ENCODE assay signal across 8 cellular contexts in genomic region chr18:74598350-74599001, GRCh38. TPM values are rescaled to one million over a fixed set of nuclear protein-coding genes. Genes with fewer than 3 reads are reported as not detected.
DNase-seq lines count a peak whose midpoint lies in the region; ATAC-seq lines count a peak whose summit lies in the region.

No MANE protein-coding gene starts in this region.

- ATAC-seq in GM18499 (IDR thresholded peaks at IDR 0.05; ENCODE audit: insufficient read depth, unreplicated experiment), result peak; percentile 48
- peak; percentile 52 for ATAC-seq in HG02938 (IDR thresholded peaks at IDR 0.05; ENCODE audit: unreplicated experiment)

- peak overlapping the region; percentile 99 for H3K27ac Mint-ChIP-seq in activated CD4-positive, alpha-beta T cell treated with anti-CD3 and anti-CD28 coated beads, Interleukin-2, amount 10 ng/mL, durations not matched to agents 24 days and 14 days

- intact Hi-C loops in activated CD4-positive, alpha-beta T cell treated with anti-CD3 and anti-CD28 coated beads, Interleukin-2, amount 10 ng/mL, durations not matched to agents 24 days and 14 days (cut with micrococcal nuclease), result loop anchor here (5.0 to 10.0 kb wide), 2 partner anchors 476 to 536 kb away; no protein-coding TSS in a partner anchor

- peak; percentile 21 for DNase-seq in 8988T
- peak; percentile 31 for DNase-seq in NCI-H2107 treated with DMSO at 0.1 percent for 48 hours (lab: John Stamatoyannopoulos, UW; ENCODE audit: unreplicated experiment)
- DNase-seq in activated CD4-positive, alpha-beta T cell treated with anti-CD3 and anti-CD28 coated beads, Interleukin-2, amount 10 ng/mL, durations not matched to agents 24 days and 14 days, result peak; percentile 91
- DNase-seq in dermis blood vessel endothelial cell, result peak; percentile 66
- DNase-seq in medulla oblongata (ENCODE audit: extremely low spot score), result peak; percentile 32
- peak; percentile 35 for DNase-seq in stimulated activated CD8-positive, alpha-beta memory T cell treated with anti-CD3 and anti-CD28 coated beads, Interleukin-15, amount 100 ng/mL, for 1 hour (ENCODE audit: low read depth)

- peaks cover 32% of the 10 kb centered on the region for H3K36me3 Mint-ChIP-seq in activated CD4-positive, alpha-beta T cell treated with anti-CD3 and anti-CD28 coated beads, Interleukin-2, amount 10 ng/mL, durations not matched to agents 24 days and 14 days (ENCODE audit: low read depth)

- peaks cover 34% of the 10 kb centered on the region for H3K4me1 Mint-ChIP-seq in activated CD4-positive, alpha-beta T cell treated with anti-CD3 and anti-CD28 coated beads, Interleukin-2, amount 10 ng/mL, durations not matched to agents 24 days and 14 days

- no peaks in the 10 kb centered on the region for H3K27me3 Mint-ChIP-seq in activated CD4-positive, alpha-beta T cell treated with anti-CD3 and anti-CD28 coated beads, Interleukin-2, amount 10 ng/mL, durations not matched to agents 24 days and 14 days

- H3K4me3 Mint-ChIP-seq in activated CD4-positive, alpha-beta T cell treated with anti-CD3 and anti-CD28 coated beads, Interleukin-2, amount 10 ng/mL, durations not matched to agents 24 days and 14 days, result peak overlapping the region; percentile 97

- no peaks in the 10 kb centered on the region for H3K9me3 Mint-ChIP-seq in activated CD4-positive, alpha-beta T cell treated with anti-CD3 and anti-CD28 coated beads, Interleukin-2, amount 10 ng/mL, durations not matched to agents 24 days and 14 days

RNA-seq across cellular contexts. Expression of gene ZNF407, which starts 0.8 kb away (rescaled TPM):
- total RNA-seq in activated CD4-positive, alpha-beta T cell treated with anti-CD3 and anti-CD28 coated beads, Interleukin-2, amount 10 ng/mL, durations not matched to agents 24 days and 14 days, result 17.8 and 18.1 TPM in 2 replicates
- 22.8 and 24.0 TPM in 2 replicates for total RNA-seq in dermis blood vessel endothelial cell

Comparison
In these comparisons a context has a peak if more than half of its experiments do, and no peak if none do; other contexts are left out.
1. Peak in every context shown above with its lines: DNase-seq and ATAC-seq.
2. DNase-seq: peak in every context shown above with its lines; median percentile 91 in activated CD4-positive, alpha-beta T cell treated with anti-CD3 and anti-CD28 coated beads, Interleukin-2, amount 10 ng/mL, durations not matched to agents 24 days and 14 days; 66 in dermis blood vessel endothelial cell; 35 in stimulated activated CD8-positive, alpha-beta memory T cell treated with anti-CD3 and anti-CD28 coated beads, Interleukin-15, amount 100 ng/mL, for 1 hour; 32 in medulla oblongata; 31 in NCI-H2107 treated with DMSO at 0.1 percent for 48 hours; 21 in 8988T.